ENCODE assay signal across 8 cellular contexts in genomic region chr3:99895706-99896441, GRCh38.
DNase-seq lines count a peak whose midpoint lies in the region; ATAC-seq and TF ChIP-seq lines count a peak whose summit lies in the region.

No MANE protein-coding gene starts in this region.

- H3K4me3 Mint-ChIP-seq in osteocyte (ENCODE audit: unreplicated experiment): peak overlapping the region; percentile 5

- no peak overlapping the region for H3K27ac ChIP-seq in effector memory CD4-positive, alpha-beta T cell (ENCODE audit: insufficient read depth, low read length, poor library complexity, severe bottlenecking)

- H3K27me3 ChIP-seq in effector memory CD4-positive, alpha-beta T cell (replicated peaks; ENCODE audit: control insufficient read depth, insufficient read depth, low read length, poor library complexity, severe bottlenecking): no peaks in the 10 kb centered on the region

- peaks cover 20% of the 10 kb centered on the region for H3K4me1 Mint-ChIP-seq in osteocyte (ENCODE audit: unreplicated experiment)

- H3K4me1 ChIP-seq in effector memory CD4-positive, alpha-beta T cell (ENCODE audit: control insufficient read depth, insufficient read depth, low read length, poor library complexity, severe bottlenecking): no peaks in the 10 kb centered on the region

- DNase-seq in GM04503 (ENCODE audit: low read depth): peak; percentile 69
- DNase-seq in NCI-H446 treated with DMSO at 0.1 percent for 48 hours (lab: John Stamatoyannopoulos, UW): peak; percentile 80
- DNase-seq in dermis blood vessel endothelial cell: peak; percentile 74
- DNase-seq in osteocyte (ENCODE audit: extremely low spot score, unreplicated experiment): no peak
- DNase-seq in effector memory CD4-positive, alpha-beta T cell: no peak

- no peaks in the 10 kb centered on the region for H3K27me3 Mint-ChIP-seq in osteocyte (ENCODE audit: unreplicated experiment)

- H3K4me3 ChIP-seq in effector memory CD4-positive, alpha-beta T cell (ENCODE audit: insufficient read depth, low read depth, low read length, poor library complexity, severe bottlenecking): no peak overlapping the region

- H3K9me3 ChIP-seq in effector memory CD4-positive, alpha-beta T cell (ENCODE audit: control insufficient read depth, low read length): no peaks in the 10 kb centered on the region

- ATAC-seq in HG02852 (IDR thresholded peaks at IDR 0.05; ENCODE audit: unreplicated experiment) (no peak), GM18861 (IDR thresholded peaks at IDR 0.05; ENCODE audit: unreplicated experiment) (no peak), GM21737 (IDR thresholded peaks at IDR 0.05; ENCODE audit: unreplicated experiment) (no peak)

- H3K27ac Mint-ChIP-seq in osteocyte (ENCODE audit: unreplicated experiment): peak overlapping the region; percentile 97

- no peaks in the 10 kb centered on the region for H3K36me3 ChIP-seq in effector memory CD4-positive, alpha-beta T cell (ENCODE audit: control insufficient read depth, insufficient read depth, low read length)

- H3K36me3 Mint-ChIP-seq in osteocyte (ENCODE audit: unreplicated experiment): no peaks in the 10 kb centered on the region

- TF ChIP-seq CTCF in osteocyte (IDR thresholded peaks at IDR 0.05): no peak

- H3K9me3 Mint-ChIP-seq in osteocyte (ENCODE audit: unreplicated experiment): peaks cover 6% of the 10 kb centered on the region

Comparison
In these comparisons a context has a peak if more than half of its experiments do, and no peak if none do; other contexts are left out.
1. DNase-seq: peak in GM04503 (single experiment), NCI-H446 treated with DMSO at 0.1 percent for 48 hours (single experiment) and dermis blood vessel endothelial cell (single experiment); none in osteocyte (single experiment) and effector memory CD4-positive, alpha-beta T cell (0 of 3).